In the genomic region with DNA sequence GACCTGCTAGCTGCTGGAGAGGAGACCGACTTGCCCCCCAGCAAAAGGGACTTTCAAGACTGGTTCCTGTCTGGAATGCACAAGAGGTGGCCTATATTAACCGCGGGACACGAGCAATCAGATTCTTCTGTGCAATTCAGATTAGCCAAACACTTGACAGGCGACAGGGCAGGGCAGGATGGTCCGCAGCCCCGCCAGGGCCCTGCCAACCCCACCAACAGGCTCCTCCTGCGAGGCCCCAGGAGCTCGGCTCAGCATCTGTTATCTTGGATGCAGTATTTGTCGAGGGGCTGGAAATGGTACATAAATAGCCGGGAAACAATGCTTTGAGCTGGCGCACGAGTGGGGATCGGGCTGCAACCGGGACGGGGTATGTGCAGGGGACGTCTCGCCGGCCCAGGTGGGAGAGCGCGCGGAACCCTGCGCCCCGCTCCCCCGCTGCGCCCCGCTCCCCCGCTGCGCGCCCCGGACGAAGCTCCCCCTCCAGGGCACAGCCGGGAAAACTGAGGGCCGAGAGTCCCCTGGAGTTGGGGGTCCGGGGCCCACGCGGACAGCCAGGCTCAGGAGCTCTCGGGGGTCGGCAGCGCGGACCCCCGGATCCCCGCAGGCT, we compare ENCODE assay signal across 8 cellular contexts. TPM values are rescaled to one million over a fixed set of nuclear protein-coding genes. Genes with fewer than 3 reads are reported as not detected.
DNase-seq lines count a peak whose midpoint lies in the region; ATAC-seq and TF ChIP-seq lines count a peak whose summit lies in the region.

No MANE protein-coding gene starts in this region.

- peaks cover 5 to 10% (median 8%) of the 10 kb centered on the region in 3 donors for H3K4me1 Mint-ChIP-seq in IgD-negative memory B cell

- H3K9ac ChIP-seq in mesenchymal stem cell (ENCODE audit: low read length): peak overlapping the region; percentile 90

- intact Hi-C loops in vagina (cut with DNase I): loop anchor here (2.0 to 10.0 kb wide), 2 partner anchors 58 to 84 kb away; no protein-coding TSS in a partner anchor

- peak overlapping the region; percentile 66 for H3K4me2 ChIP-seq in mesenchymal stem cell (ENCODE audit: low read length, poor library complexity, severe bottlenecking)

- no peak overlapping the region for H2BK15ac ChIP-seq in mesenchymal stem cell (ENCODE audit: low read depth, poor library complexity, severe bottlenecking)

- no peak overlapping the region for H3K4ac ChIP-seq in mesenchymal stem cell (ENCODE audit: low read depth in 1 of 2, low read length in 2 of 2)

- WGBS in mesenchymal stem cell: 22% methylated on average over 36 of the region's 43 CpGs

- H3K36me3 Mint-ChIP-seq in IgD-negative memory B cell: no peaks in the 10 kb centered on the region

- in situ Hi-C loops in brain microvascular endothelial cell (cut with HindIII; ENCODE audit: low pct_ligation_motif_present, low sequenced_read_pairs) (no loop called here), ACHN (cut with HindIII; ENCODE audit: low pct_ligation_motif_present, low pct_unique_long_range_greater_than_20kb, low sequenced_read_pairs) (no loop called here)

- H3K9me3 ChIP-seq in AG04450 (ENCODE audit: control insufficient read depth, insufficient read depth, low read length) (peaks cover 4% of the 10 kb centered on the region; the same call in 1 of the 2 replicates), mesenchymal stem cell (ENCODE audit: control insufficient read depth, low read length) (no peaks in the 10 kb centered on the region), vagina (no peaks in the 10 kb centered on the region)

- no peak overlapping the region for H3K18ac ChIP-seq in mesenchymal stem cell (ENCODE audit: low read depth in 1 of 2, low read length in 2 of 2)

- no peak for TF ChIP-seq POLR2A in vagina (IDR thresholded peaks at IDR 0.05)

- H3K79me1 ChIP-seq in mesenchymal stem cell (replicated peaks; ENCODE audit: low read length, poor library complexity, severe bottlenecking): no peaks in the 10 kb centered on the region

- peak overlapping the region in 3 of 4 donors; percentile 63 to 79 (median 66) for H3K4me3 Mint-ChIP-seq in IgD-negative memory B cell

- H3K27me3 ChIP-seq in AG04450 (ENCODE audit: control insufficient read depth, insufficient read depth, low read length) (peaks cover 10% of the 10 kb centered on the region), brain microvascular endothelial cell (replicated peaks) (no peaks in the 10 kb centered on the region), mesenchymal stem cell (ENCODE audit: control insufficient read depth in 1 of 2, insufficient read depth in 1 of 2, low read length in 2 of 2) (peaks cover 6 to 15% of the 10 kb centered on the region in 2 experiments), vagina (no peaks in the 10 kb centered on the region)

- no peaks in the 10 kb centered on the region for H3K9me3 Mint-ChIP-seq in IgD-negative memory B cell

- POLR2A ChIA-PET in AG04450 (lab: Yijun Ruan, JAX): interaction anchor here (0.9 kb wide), 1 partner anchor 40 kb away, joined by 3 read pairs; no protein-coding TSS in a partner anchor

- TF ChIP-seq CTCF in AG04450 (IDR thresholded peaks at IDR 0.05; ENCODE audit: low read depth, low read length) (no peak), brain microvascular endothelial cell (IDR thresholded peaks at IDR 0.05; ENCODE audit: low read depth, low read length, missing control alignments) (no peak), vagina (IDR thresholded peaks at IDR 0.05) (no peak)

- no peak overlapping the region for H2AK5ac ChIP-seq in mesenchymal stem cell (ENCODE audit: low read length, severe bottlenecking)

- no peak overlapping the region for H3K27ac Mint-ChIP-seq in IgD-negative memory B cell

- H2BK120ac ChIP-seq in mesenchymal stem cell (ENCODE audit: low read depth, low read length): no peak overlapping the region

- no peak overlapping the region for H3K14ac ChIP-seq in mesenchymal stem cell (ENCODE audit: low read length in 2 of 2)

- H3K23ac ChIP-seq in mesenchymal stem cell (ENCODE audit: low read length in 2 of 2): no peak overlapping the region

- no peak overlapping the region for H2BK5ac ChIP-seq in mesenchymal stem cell (ENCODE audit: low read depth, low read length, poor library complexity, severe bottlenecking)

- CTCF ChIA-PET in AG04450 (lab: Charles Lee): interaction anchor here (0.5 to 2.5 kb wide), 9 partner anchors 9 to 252 kb away, joined by 3 to 16 read pairs (median 4); no protein-coding TSS in a partner anchor

- no peak overlapping the region for H4K8ac ChIP-seq in mesenchymal stem cell (ENCODE audit: low read length)

- peaks cover 38% of the 10 kb centered on the region for H3K27me3 Mint-ChIP-seq in IgD-negative memory B cell

- H3K4me1 ChIP-seq in mesenchymal stem cell (ENCODE audit: control insufficient read depth, insufficient read depth, low read depth, low read length): peaks cover 19% of the 10 kb centered on the region
- peaks cover 23% of the 10 kb centered on the region for H3K4me1 ChIP-seq in vagina

- H2AFZ ChIP-seq in mesenchymal stem cell (ENCODE audit: low read depth, low read length): peak overlapping the region; percentile 84

- DNase-seq in AG04450 (ENCODE audit: low read depth, low spot score): no peak
- no peak for DNase-seq in brain microvascular endothelial cell
- no peak for DNase-seq in mesenchymal stem cell
- DNase-seq in vagina (ENCODE audit: extremely low spot score in 2 of 2): no peak
- no peak for DNase-seq in ACHN
- DNase-seq in cerebellar nuclear complex (lab: John Stamatoyannopoulos, UW): no peak

- H3K27ac ChIP-seq in AG04450 (ENCODE audit: low read depth, low read length) (no peak overlapping the region), brain microvascular endothelial cell (peak overlapping the region; percentile 79), mesenchymal stem cell (ENCODE audit: low read length, poor library complexity, severe bottlenecking) (no peak overlapping the region), vagina (peak overlapping the region; percentile 85)

- H3K36me3 ChIP-seq in brain microvascular endothelial cell (replicated peaks) (no peaks in the 10 kb centered on the region), mesenchymal stem cell (ENCODE audit: control insufficient read depth in 1 of 2, insufficient read depth in 2 of 2, low read depth in 1 of 2, low read length in 2 of 2) (no peaks in the 10 kb centered on the region), vagina (no peaks in the 10 kb centered on the region)

- no peak overlapping the region for H4K91ac ChIP-seq in mesenchymal stem cell (ENCODE audit: low read length)

- no peak for ATAC-seq in GM21576 (IDR thresholded peaks at IDR 0.05; ENCODE audit: unreplicated experiment)

- peak overlapping the region; percentile 41 for H3K4me3 ChIP-seq in AG04450 (ENCODE audit: low read depth, low read length)
- peak overlapping the region; percentile 38 for H3K4me3 ChIP-seq in brain microvascular endothelial cell (ENCODE audit: low read depth, low read length)
- peak overlapping the region; percentile 59 to 75 for H3K4me3 ChIP-seq in mesenchymal stem cell (ENCODE audit: insufficient read depth in 1 of 2, low read depth in 1 of 2, low read length in 2 of 2)
- H3K4me3 ChIP-seq in vagina: peak overlapping the region; percentile 57 to 81

- no peak overlapping the region for H2BK12ac ChIP-seq in mesenchymal stem cell (ENCODE audit: low read length in 2 of 2)

RNA-seq across cellular contexts. Expression of a gene that starts 0.7 kb away (rescaled TPM):
- polyA plus RNA-seq in AG04450 (2011; rRNA removed) (0.07 and 0.31 TPM in 2 replicates), IgD-negative memory B cell (not detected)
- 0.32 TPM in 1 of 2 replicates, not detected in the other for polyA minus RNA-seq in AG04450 (2011; rRNA and poly(A)+ RNA removed)
- polyA plus RNA-seq in mesenchymal stem cell (2013, experiment 1 of 2): 0.18 TPM
- polyA plus RNA-seq in mesenchymal stem cell (2013, experiment 2 of 2): 0.23 TPM
- total RNA-seq in vagina: 16.5 TPM

RNA-seq across cellular contexts. Expression of a gene that starts 21.0 kb away (rescaled TPM):
- not detected in 2 replicates for polyA plus RNA-seq in AG04450 (2011; rRNA removed)
- polyA minus RNA-seq in AG04450 (2011; rRNA and poly(A)+ RNA removed): not detected in 2 replicates
- polyA plus RNA-seq in IgD-negative memory B cell: not detected
- not detected for polyA plus RNA-seq in mesenchymal stem cell (2013, experiment 1 of 2)
- not detected for polyA plus RNA-seq in mesenchymal stem cell (2013, experiment 2 of 2)
- not detected for total RNA-seq in vagina

Comparison
In these comparisons a context has a peak if more than half of its experiments do, and no peak if none do; other contexts are left out.
1. H3K27ac ChIP-seq: peak in brain microvascular endothelial cell (single experiment) and vagina (single experiment); none in AG04450 (single experiment) and mesenchymal stem cell (single experiment).
2. Peak in every context shown above with its lines, with median percentiles within 50 percentile points of each other: H3K4me3 ChIP-seq.